Comparison of ENCODE assay signal across 13 cellular contexts in genomic region chr11:2748061-2748813, GRCh38.
"Had no signal": no experiment of that assay in that cellular context is flagged by ENCODE, and none has a peak within 500 bp of the region (broad histone marks: within the 10 kb centered on the region; RNA-seq: fewer than 3 reads in every experiment).

No MANE protein-coding gene starts in this region.

- H3K4me3 ChIP-seq: gastroesophageal sphincter, transverse colon had no signal

- H3K27me3 ChIP-seq: gastroesophageal sphincter, transverse colon had no signal

- ATAC-seq: activated naive CD4-positive, alpha-beta T cell treated with anti-CD3 and anti-CD28 coated beads, Interleukin-2, amount 50 U/mL, for 72 hours; activated T-helper 17 cell treated with anti-CD3 and anti-CD28 coated beads, Interleukin-2, amount 50 U/mL, for 72 hours; gastroesophageal sphincter; natural killer cell treated with Interleukin-12 subunit alpha and Interleukin-12 subunit beta and Interleukin-15 and Interleukin-18, amount 100 ng/mL, for 72 hours; stimulated activated naive B cell treated with anti-CD40 and anti-IgM and Interleukin-4, amounts not matched to agents 10 μg/mL and 1 μg/mL and 100 μg/mL, for 72 hours had no signal

- DNase-seq: activated CD4-positive, alpha-beta T cell treated with anti-CD3 and anti-CD28 coated beads, Interleukin-2, amount 50 U/mL, for 1 hour; activated T-cell treated with anti-CD3 and anti-CD28 coated beads for 4 hours; amniotic stem cell; hippocampal formation; kidney glomerular epithelial cell; stimulated activated CD4-positive, alpha-beta T cell treated with anti-CD3 and anti-CD28 coated beads, Interleukin-1b, Interleukin-23, amount 100 ng/mL, for 48 hours; stimulated activated naive B cell treated with anti-CD40 and anti-IgM and Interleukin-4, amounts not matched to agents 10 μg/mL and 1 μg/mL and 100 μg/mL, for 72 hours; substantia nigra; transverse colon had no signal

- H3K4me1 ChIP-seq: gastroesophageal sphincter, transverse colon had no signal

- H3K27ac ChIP-seq: gastroesophageal sphincter, transverse colon had no signal

- H3K9me3 ChIP-seq: gastroesophageal sphincter, transverse colon had no signal

- H3K36me3 ChIP-seq: gastroesophageal sphincter, transverse colon had no signal
